In the genomic region with DNA sequence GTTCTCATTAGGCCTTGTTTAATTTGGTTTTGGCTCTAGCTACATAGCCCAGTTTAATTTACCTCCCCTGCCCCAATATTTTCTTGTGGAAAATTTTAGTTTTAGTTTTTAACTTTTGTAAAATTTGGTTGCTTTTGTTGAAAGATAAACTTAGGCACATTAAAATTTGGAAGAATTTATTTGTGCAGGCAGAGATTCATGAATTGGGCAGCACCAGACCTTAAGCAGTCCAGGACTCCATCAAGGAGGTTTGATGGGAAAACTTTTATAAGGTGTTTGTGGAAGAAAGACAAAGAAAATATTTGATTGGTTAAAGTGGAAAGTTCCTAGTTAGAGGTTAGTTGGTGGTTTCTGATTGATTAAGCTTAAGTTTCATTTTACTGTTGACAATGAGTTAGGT, we compare ENCODE assay signal across 2 cellular contexts.
TF ChIP-seq lines count a peak whose summit lies in the region.

No MANE protein-coding gene starts in this region.

TF ChIP-seq in HEK293, 187 proteins besides CTCF, POLR2A, EP300 and RAD21 (continued from another document):
- no peak for TF ChIP-seq ZNF24 (tag by site-specific recombination; IDR thresholded peaks at IDR 0.05)
TF ChIP-seq in HEK293: peak in this region for 1.

TF ChIP-seq in endothelial cell of umbilical vein, 7 proteins besides CTCF, POLR2A, EP300 and RAD21 (continued from another document):
- TF ChIP-seq GATA2 (IDR thresholded peaks at IDR 0.05; ENCODE audit: insufficient read depth, insufficient read length, low read depth, low read length) (no peak), EZH2 (IDR thresholded peaks at IDR 0.05; ENCODE audit: borderline replicate concordance, low read depth, low read length, severe bottlenecking) (no peak), FOS (IDR thresholded peaks at IDR 0.05; ENCODE audit: borderline replicate concordance, insufficient read depth, low read length) (no peak), JUN (IDR thresholded peaks at IDR 0.05; ENCODE audit: borderline replicate concordance, insufficient read depth, insufficient read length, low read depth) (no peak)
